1 cellular context compared by ENCODE assay signal in the genomic region with DNA sequence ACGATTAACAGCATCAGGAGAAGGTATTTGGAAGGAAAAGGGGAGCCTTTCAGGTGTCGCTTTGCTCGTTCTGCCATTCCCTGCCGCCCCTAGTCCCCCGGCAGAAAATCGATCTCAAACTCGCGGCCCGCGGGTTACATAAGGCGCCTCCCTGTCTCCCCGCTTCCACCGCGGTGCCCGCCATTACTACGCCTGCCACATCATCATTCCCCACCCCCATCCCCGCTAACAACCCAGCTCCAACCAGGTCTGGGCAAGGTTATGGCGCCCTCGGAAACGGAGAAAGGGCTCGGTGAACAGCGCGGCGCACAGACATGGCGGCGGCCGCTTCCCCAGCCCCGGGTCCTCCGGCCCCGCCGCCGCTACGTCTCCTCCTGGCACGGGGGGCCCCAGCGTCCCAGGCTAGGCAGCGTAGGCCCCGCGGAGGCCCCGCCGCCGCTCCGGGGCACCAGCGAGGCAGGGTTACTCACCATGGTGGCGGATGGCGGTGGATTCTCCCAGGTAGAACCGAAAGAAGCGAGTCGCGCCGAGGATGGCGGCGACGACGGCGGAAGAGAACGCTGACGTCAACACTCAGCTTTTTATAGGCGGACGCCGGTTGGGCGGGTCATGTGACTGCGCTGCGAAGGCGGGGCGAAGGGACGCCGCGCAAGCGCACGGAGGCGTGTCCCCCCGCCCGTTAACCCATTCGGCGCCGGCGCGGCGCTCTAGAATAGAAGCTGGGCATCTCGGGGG.
TF ChIP-seq lines count a peak whose summit lies in the region.

A gene (minus strand): TSS at position 556 of the 735 bp plus-strand sequence. CDS start 83 bp downstream, at position 473.

TF ChIP-seq in HCT116, 20 proteins besides CTCF, POLR2A, EP300 and RAD21 (continued from another document):
- TF ChIP-seq, protein P1, sequence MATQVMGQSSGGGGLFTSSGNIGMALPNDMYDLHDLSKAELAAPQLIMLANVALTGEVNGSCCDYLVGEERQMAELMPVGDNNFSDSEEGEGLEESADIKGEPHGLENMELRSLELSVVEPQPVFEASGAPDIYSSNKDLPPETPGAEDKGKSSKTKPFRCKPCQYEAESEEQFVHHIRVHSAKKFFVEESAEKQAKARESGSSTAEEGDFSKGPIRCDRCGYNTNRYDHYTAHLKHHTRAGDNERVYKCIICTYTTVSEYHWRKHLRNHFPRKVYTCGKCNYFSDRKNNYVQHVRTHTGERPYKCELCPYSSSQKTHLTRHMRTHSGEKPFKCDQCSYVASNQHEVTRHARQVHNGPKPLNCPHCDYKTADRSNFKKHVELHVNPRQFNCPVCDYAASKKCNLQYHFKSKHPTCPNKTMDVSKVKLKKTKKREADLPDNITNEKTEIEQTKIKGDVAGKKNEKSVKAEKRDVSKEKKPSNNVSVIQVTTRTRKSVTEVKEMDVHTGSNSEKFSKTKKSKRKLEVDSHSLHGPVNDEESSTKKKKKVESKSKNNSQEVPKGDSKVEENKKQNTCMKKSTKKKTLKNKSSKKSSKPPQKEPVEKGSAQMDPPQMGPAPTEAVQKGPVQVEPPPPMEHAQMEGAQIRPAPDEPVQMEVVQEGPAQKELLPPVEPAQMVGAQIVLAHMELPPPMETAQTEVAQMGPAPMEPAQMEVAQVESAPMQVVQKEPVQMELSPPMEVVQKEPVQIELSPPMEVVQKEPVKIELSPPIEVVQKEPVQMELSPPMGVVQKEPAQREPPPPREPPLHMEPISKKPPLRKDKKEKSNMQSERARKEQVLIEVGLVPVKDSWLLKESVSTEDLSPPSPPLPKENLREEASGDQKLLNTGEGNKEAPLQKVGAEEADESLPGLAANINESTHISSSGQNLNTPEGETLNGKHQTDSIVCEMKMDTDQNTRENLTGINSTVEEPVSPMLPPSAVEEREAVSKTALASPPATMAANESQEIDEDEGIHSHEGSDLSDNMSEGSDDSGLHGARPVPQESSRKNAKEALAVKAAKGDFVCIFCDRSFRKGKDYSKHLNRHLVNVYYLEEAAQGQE (IDR thresholded peaks at IDR 0.05; ENCODE audit: low read depth) = no peak
- TF ChIP-seq EZH2 (IDR thresholded peaks at IDR 0.05) (no peak), JUND (IDR thresholded peaks at IDR 0.05) (peak; percentile 70; the same call in 1 of the 2 replicates), EGR1 (IDR thresholded peaks at IDR 0.05; ENCODE audit: low read depth) (no peak; the same call in 1 of the 2 replicates), POLR2AphosphoS5 (IDR thresholded peaks at IDR 0.05; ENCODE audit: low read depth, low read length) (peak; percentile 99), SRF (IDR thresholded peaks at IDR 0.05; ENCODE audit: low read depth) (no peak), CBX3 (IDR thresholded peaks at IDR 0.05; ENCODE audit: low read depth) (no peak), FOSL1 (IDR thresholded peaks at IDR 0.05; ENCODE audit: low read depth) (no peak), SIN3A (IDR thresholded peaks at IDR 0.05; ENCODE audit: low read depth) (peak; percentile 100), ELF1 (IDR thresholded peaks at IDR 0.05; ENCODE audit: borderline replicate concordance, low read depth) (no peak; the same call in 1 of the 2 replicates), TCF7L2 (IDR thresholded peaks at IDR 0.05; ENCODE audit: borderline replicate concordance, extremely low read depth, insufficient read depth, insufficient read length) (peak; percentile 12), ZNF274 (IDR thresholded peaks at IDR 0.05; ENCODE audit: low read depth, low read length) (no peak), ZFX (IDR thresholded peaks at IDR 0.05) (peak; percentile 54; the same call in 1 of the 2 replicates)
- TF ChIP-seq, protein P2, sequence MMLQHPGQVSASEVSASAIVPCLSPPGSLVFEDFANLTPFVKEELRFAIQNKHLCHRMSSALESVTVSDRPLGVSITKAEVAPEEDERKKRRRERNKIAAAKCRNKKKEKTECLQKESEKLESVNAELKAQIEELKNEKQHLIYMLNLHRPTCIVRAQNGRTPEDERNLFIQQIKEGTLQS (IDR thresholded peaks at IDR 0.05) = no peak; the same call in 1 of the 2 replicates
- TF ChIP-seq, protein P3, sequence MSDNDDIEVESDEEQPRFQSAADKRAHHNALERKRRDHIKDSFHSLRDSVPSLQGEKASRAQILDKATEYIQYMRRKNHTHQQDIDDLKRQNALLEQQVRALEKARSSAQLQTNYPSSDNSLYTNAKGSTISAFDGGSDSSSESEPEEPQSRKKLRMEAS (IDR thresholded peaks at IDR 0.05) = peak; percentile 92
TF ChIP-seq in HCT116: peak in this region for 8.
